ENCODE assay signal across 22 cellular contexts in genomic region chr7:85682819-85683218, GRCh38.
DNase-seq lines count a peak whose midpoint lies in the region; ATAC-seq and TF ChIP-seq lines count a peak whose summit lies in the region.
"Had no signal": no experiment of that assay in that cellular context is flagged by ENCODE, and none has a peak within 500 bp of the region (broad histone marks: within the 10 kb centered on the region; RNA-seq: fewer than 3 reads in every experiment).

No MANE protein-coding gene starts in this region.

- ATAC-seq in foreskin keratinocyte: peak; percentile 69
- ATAC-seq: activated T-helper 17 cell treated with anti-CD3 and anti-CD28 coated beads, Interleukin-2, amount 50 U/mL, for 72 hours; pancreas; sciatic nerve; stimulated activated effector memory CD8-positive, alpha-beta T cell treated with anti-CD3 and anti-CD28 coated beads, Interleukin-12 subunit alpha, Interleukin-12 subunit beta, amount 100 ng/mL, for 72 hours had no signal

- no peak overlapping the region for H3K4me3 ChIP-seq in choroid plexus epithelial cell (ENCODE audit: low read depth, low read length)
- H3K4me3 ChIP-seq in testis: no peak overlapping the region
- H3K4me3 ChIP-seq: pancreas, thoracic aorta had no signal

- H3K36me3 ChIP-seq in testis (ENCODE audit: low read depth, missing control alignments): no peaks in the 10 kb centered on the region
- H3K36me3 ChIP-seq: pancreas, thoracic aorta had no signal

- H3K27me3 ChIP-seq in foreskin keratinocyte (no peaks in the 10 kb centered on the region), testis (no peaks in the 10 kb centered on the region)
- H3K27me3 ChIP-seq: pancreas had no signal

- no peak for TF ChIP-seq POLR2A in testis (IDR thresholded peaks at IDR 0.05)

- H3K4me1 ChIP-seq in foreskin keratinocyte (no peaks in the 10 kb centered on the region), testis (no peaks in the 10 kb centered on the region)
- H3K4me1 ChIP-seq: pancreas had no signal

- H3K27ac ChIP-seq in foreskin keratinocyte: no peak overlapping the region
- no peak overlapping the region for H3K27ac ChIP-seq in testis
- H3K27ac ChIP-seq: pancreas, thoracic aorta had no signal

- no peaks in the 10 kb centered on the region for H3K9me3 ChIP-seq in testis
- H3K9me3 ChIP-seq: pancreas, thoracic aorta had no signal

- DNase-seq in AG20443 (ENCODE audit: low spot score) (peak; percentile 19), M059J (ENCODE audit: low read depth) (peak; percentile 1), choroid plexus epithelial cell (ENCODE audit: low read depth) (peak; percentile 54), foreskin keratinocyte (peak in 1 of 2 donors; percentile 64), NOMO-1 treated with DMSO at 0.1 percent for 48 hours (lab: John Stamatoyannopoulos, UW; ENCODE audit: unreplicated experiment) (no peak), HuH-7 (ENCODE audit: low spot score) (no peak), testis (no peak)
- no peak for DNase-seq in activated CD8-positive, alpha-beta memory T cell treated with anti-CD3 and anti-CD28 coated beads, Interleukin-2, amount 50 U/mL, for 48 hours
- DNase-seq: activated CD4-positive, alpha-beta T cell treated with anti-CD3 and anti-CD28 coated beads for 4 hours; activated naive CD8-positive, alpha-beta T cell treated with anti-CD3 and anti-CD28 coated beads for 36 hours; CD4-positive, CD25-positive, alpha-beta regulatory T cell; GDM1; GOT3; Karpas-422; NCI-H1930; pancreas; Right ventricle myocardium superior; T-helper 1 cell had no signal

- no peak for TF ChIP-seq CTCF in choroid plexus epithelial cell (conservative IDR thresholded peaks at IDR 0.05; ENCODE audit: low read depth, low read length)
- TF ChIP-seq CTCF in foreskin keratinocyte (conservative IDR thresholded peaks at IDR 0.05): no peak
- no peak for TF ChIP-seq CTCF in testis (IDR thresholded peaks at IDR 0.05)

- intact Hi-C loops in testis (cut with DNase I; ENCODE audit: low total_unique reads): no loop called here

Comparison
In these comparisons a context has a peak if more than half of its experiments do, and no peak if none do; other contexts are left out.
1. DNase-seq: peak in AG20443 (single experiment), M059J (single experiment) and choroid plexus epithelial cell (single experiment); none in NOMO-1 treated with DMSO at 0.1 percent for 48 hours (single experiment), activated CD8-positive, alpha-beta memory T cell treated with anti-CD3 and anti-CD28 coated beads, Interleukin-2, amount 50 U/mL, for 48 hours (single experiment), HuH-7 (single experiment) and testis (single experiment).